1 cellular context compared by ENCODE assay signal in genomic region chr15:53034767-53035245, GRCh38.
TF ChIP-seq lines count a peak whose summit lies in the region.

No MANE protein-coding gene starts in this region.

TF ChIP-seq in HepG2, 621 proteins besides CTCF, POLR2A, EP300 and RAD21 (continued from another document and continues in another):
- TF ChIP-seq STAT6 (CRISPR knock-in tag; IDR thresholded peaks at IDR 0.05; ENCODE audit: borderline replicate concordance) (no peak), HMGXB4 (CRISPR knock-in tag; IDR thresholded peaks at IDR 0.05; ENCODE audit: borderline replicate concordance in 1 of 2, low read depth in 1 of 2) (no peak), PHF5A (CRISPR knock-in tag; IDR thresholded peaks at IDR 0.05; ENCODE audit: low read depth, unreplicated experiment) (no peak), ZNF674 (CRISPR knock-in tag; IDR thresholded peaks at IDR 0.05; ENCODE audit: low read depth) (no peak), ZNF589 (CRISPR knock-in tag; conservative IDR thresholded peaks at IDR 0.05) (no peak), ZKSCAN1 (IDR thresholded peaks at IDR 0.05; ENCODE audit: low read length) (no peak), ZNF414 (CRISPR knock-in tag; IDR thresholded peaks at IDR 0.05) (no peak), ETV5 (CRISPR knock-in tag; IDR thresholded peaks at IDR 0.05; ENCODE audit: borderline replicate concordance) (peak; percentile 29; the same call in 1 of the 2 replicates), ASH2L (IDR thresholded peaks at IDR 0.05; ENCODE audit: insufficient read length, low read depth, low read length) (peak; percentile 12), KLF9 (CRISPR knock-in tag; IDR thresholded peaks at IDR 0.05; ENCODE audit: low read depth) (no peak), PHF20 (CRISPR knock-in tag; IDR thresholded peaks at IDR 0.05) (no peak), ATF4 (CRISPR knock-in tag; IDR thresholded peaks at IDR 0.05) (no peak), ZNF224 (CRISPR knock-in tag; IDR thresholded peaks at IDR 0.05) (no peak), ZNF619 (CRISPR knock-in tag; IDR thresholded peaks at IDR 0.05) (no peak), ZBED4 (CRISPR knock-in tag; IDR thresholded peaks at IDR 0.05; ENCODE audit: borderline replicate concordance) (no peak; the same call in 1 of the 2 replicates), MBD4 (IDR thresholded peaks at IDR 0.05; ENCODE audit: borderline replicate concordance, low read length) (no peak), IKZF4 (CRISPR knock-in tag; IDR thresholded peaks at IDR 0.05; ENCODE audit: borderline replicate concordance, low read depth, not compliant biosample characterization) (no peak), ZNF746 (CRISPR knock-in tag; IDR thresholded peaks at IDR 0.05) (no peak), MLXIP (CRISPR knock-in tag; IDR thresholded peaks at IDR 0.05; ENCODE audit: borderline replicate concordance) (no peak), POGK (CRISPR knock-in tag; conservative IDR thresholded peaks at IDR 0.05) (no peak), PCBP2 (optimal IDR thresholded peaks at IDR 0.05; ENCODE audit: low read depth, low read length, poor library complexity, severe bottlenecking) (no peak), ZNF773 (CRISPR knock-in tag; IDR thresholded peaks at IDR 0.05; ENCODE audit: borderline replicate concordance) (no peak), MEIS2 (CRISPR knock-in tag; IDR thresholded peaks at IDR 0.05) (peak; percentile 71; the same call in 1 of the 2 replicates), FOXA3 (CRISPR knock-in tag; IDR thresholded peaks at IDR 0.05) (peak; percentile 86), STAG1 (CRISPR knock-in tag; IDR thresholded peaks at IDR 0.05) (peak; percentile 42; the same call in 1 of the 2 replicates), FOXM1 (CRISPR knock-in tag; IDR thresholded peaks at IDR 0.05) (no peak), ATF3 (CRISPR knock-in tag; IDR thresholded peaks at IDR 0.05) (no peak), MBNL3 (CRISPR knock-in tag; conservative IDR thresholded peaks at IDR 0.05) (no peak), MXI1 (IDR thresholded peaks at IDR 0.05; ENCODE audit: borderline replicate concordance, low read depth, low read length) (peak; percentile 43; the same call in 1 of the 3 replicates), ZNF574 (CRISPR knock-in tag; IDR thresholded peaks at IDR 0.05) (peak; percentile 55), TCF12 (IDR thresholded peaks at IDR 0.05) (no peak), TCF12 (CRISPR knock-in tag; IDR thresholded peaks at IDR 0.05) (no peak), KDM1A (CRISPR knock-in tag; IDR thresholded peaks at IDR 0.05) (no peak), ZNF326 (CRISPR knock-in tag; IDR thresholded peaks at IDR 0.05; ENCODE audit: borderline replicate concordance) (no peak), ZNF20 (CRISPR knock-in tag; IDR thresholded peaks at IDR 0.05) (no peak), MTF2 (CRISPR knock-in tag; IDR thresholded peaks at IDR 0.05; ENCODE audit: borderline replicate concordance) (no peak), ATF2 (CRISPR knock-in tag; IDR thresholded peaks at IDR 0.05) (peak; percentile 69), CHD2 (IDR thresholded peaks at IDR 0.05; ENCODE audit: low read depth, low read length) (no peak), TOPORS (CRISPR knock-in tag; IDR thresholded peaks at IDR 0.05) (no peak), POLR2G (IDR thresholded peaks at IDR 0.05; ENCODE audit: low read depth, low read length) (no peak), JARID2 (CRISPR knock-in tag; IDR thresholded peaks at IDR 0.05; ENCODE audit: insufficient replicate concordance) (no peak), IRF2 (CRISPR knock-in tag; IDR thresholded peaks at IDR 0.05) (0 out of 2 replicates have a peak, but pooled peaks have one; percentile 44), ZMAT5 (CRISPR knock-in tag; IDR thresholded peaks at IDR 0.05; ENCODE audit: borderline replicate concordance, low read depth) (no peak), FOXK2 (IDR thresholded peaks at IDR 0.05) (no peak), ZNF501 (CRISPR knock-in tag; IDR thresholded peaks at IDR 0.05) (peak; percentile 51; the same call in 1 of the 2 replicates)
